1 cellular context compared by ENCODE assay signal in genomic region chr1:212699839-212700596, GRCh38.
A peak's percentile ranks its signal among the peaks of the same experiment; 100 is the strongest.
TF ChIP-seq lines count a peak whose summit lies in the region.

TSS of gene BATF3 (minus strand) at chr1:212699840. CDS start at chr1:212699762, 78 bp downstream.

TF ChIP-seq in HEK293, 187 proteins besides CTCF, POLR2A, EP300 and RAD21 (continued from another document and continues in another):
- TF ChIP-seq ELK4 (IDR thresholded peaks at IDR 0.05; ENCODE audit: borderline replicate concordance, low read depth, low read length) (no peak), ZNF324 (tag by site-specific recombination; IDR thresholded peaks at IDR 0.05) (no peak), ZNF280C (tag by site-specific recombination; IDR thresholded peaks at IDR 0.05) (no peak), ZNF350 (tag by site-specific recombination; IDR thresholded peaks at IDR 0.05) (no peak), SP7 (tag by site-specific recombination; IDR thresholded peaks at IDR 0.05) (peak; percentile 77), ZNF792 (tag by site-specific recombination; IDR thresholded peaks at IDR 0.05) (no peak), ZNF76 (tag by site-specific recombination; IDR thresholded peaks at IDR 0.05; ENCODE audit: borderline replicate concordance, low read depth) (peak; percentile 57), ZNF501 (tag by site-specific recombination; IDR thresholded peaks at IDR 0.05) (peak; percentile 58; the same call in 1 of the 2 replicates), ZBTB17 (tag by site-specific recombination; IDR thresholded peaks at IDR 0.05) (no peak), ZSCAN16 (tag by site-specific recombination; IDR thresholded peaks at IDR 0.05) (no peak), SETDB1 (IDR thresholded peaks at IDR 0.05; ENCODE audit: insufficient read length, low read length) (no peak), REPIN1 (tag by site-specific recombination; IDR thresholded peaks at IDR 0.05; ENCODE audit: low read depth) (no peak), ZNF292 (tag by site-specific recombination; IDR thresholded peaks at IDR 0.05; ENCODE audit: borderline replicate concordance, low read depth) (no peak), ZNF202 (tag by site-specific recombination; IDR thresholded peaks at IDR 0.05; ENCODE audit: borderline replicate concordance) (no peak), OSR2 (tag by site-specific recombination; IDR thresholded peaks at IDR 0.05) (no peak), ZSCAN23 (tag by site-specific recombination; IDR thresholded peaks at IDR 0.05) (no peak), ZNF140 (tag by site-specific recombination; IDR thresholded peaks at IDR 0.05) (no peak), ZNF544 (tag by site-specific recombination; IDR thresholded peaks at IDR 0.05) (no peak), ZNF26 (tag by site-specific recombination; IDR thresholded peaks at IDR 0.05) (no peak), MZF1 (tag by site-specific recombination; IDR thresholded peaks at IDR 0.05; ENCODE audit: borderline replicate concordance) (no peak), ZNF645 (tag by site-specific recombination; IDR thresholded peaks at IDR 0.05) (no peak), KLF1 (tag by site-specific recombination; IDR thresholded peaks at IDR 0.05) (peak; percentile 52; the same call in 1 of the 2 replicates), ZNF16 (tag by site-specific recombination; IDR thresholded peaks at IDR 0.05; ENCODE audit: low read depth) (no peak), PRDM10 (tag by site-specific recombination; IDR thresholded peaks at IDR 0.05) (no peak), ZNF510 (tag by site-specific recombination; IDR thresholded peaks at IDR 0.05; ENCODE audit: insufficient replicate concordance) (no peak), ZNF664 (tag by site-specific recombination; IDR thresholded peaks at IDR 0.05) (no peak), YY2 (tag by site-specific recombination; IDR thresholded peaks at IDR 0.05) (no peak), ZNF266 (tag by site-specific recombination; IDR thresholded peaks at IDR 0.05; ENCODE audit: low read depth) (no peak), HOXA7 (CRISPR knock-in tag; IDR thresholded peaks at IDR 0.05; ENCODE audit: borderline replicate concordance) (no peak), ZNF311 (tag by site-specific recombination; IDR thresholded peaks at IDR 0.05; ENCODE audit: borderline replicate concordance) (no peak), YY1 (tag by site-specific recombination; IDR thresholded peaks at IDR 0.05) (0 out of 2 replicates have a peak, but pooled peaks have one; percentile 44), ZNF221 (tag by site-specific recombination; IDR thresholded peaks at IDR 0.05; ENCODE audit: borderline replicate concordance) (no peak), ZNF280D (tag by site-specific recombination; IDR thresholded peaks at IDR 0.05) (no peak), HOXD13 (CRISPR knock-in tag; IDR thresholded peaks at IDR 0.05; ENCODE audit: borderline replicate concordance) (no peak), INSM2 (tag by site-specific recombination; IDR thresholded peaks at IDR 0.05) (no peak), HOXC10 (CRISPR knock-in tag; IDR thresholded peaks at IDR 0.05) (no peak), ZSCAN4 (tag by site-specific recombination; IDR thresholded peaks at IDR 0.05) (no peak), ZNF423 (tag by site-specific recombination; IDR thresholded peaks at IDR 0.05) (peak; percentile 97), ZNF843 (tag by site-specific recombination; IDR thresholded peaks at IDR 0.05) (no peak), ZNF530 (tag by site-specific recombination; IDR thresholded peaks at IDR 0.05; ENCODE audit: low read depth) (no peak), ZNF18 (tag by site-specific recombination; IDR thresholded peaks at IDR 0.05) (no peak), ZNF426 (tag by site-specific recombination; IDR thresholded peaks at IDR 0.05) (no peak), ZSCAN5A (tag by site-specific recombination; IDR thresholded peaks at IDR 0.05) (no peak), ZNF610 (tag by site-specific recombination; IDR thresholded peaks at IDR 0.05; ENCODE audit: borderline replicate concordance) (no peak), ZNF37A (tag by site-specific recombination; IDR thresholded peaks at IDR 0.05) (no peak), ZBTB21 (tag by site-specific recombination; IDR thresholded peaks at IDR 0.05) (no peak), ZNF473 (tag by site-specific recombination; IDR thresholded peaks at IDR 0.05) (no peak)
